11 cellular contexts compared by ENCODE assay signal in genomic region chr6:137738197-137738596, GRCh38.
A peak's percentile ranks its signal among the peaks of the same experiment; 100 is the strongest.
DNase-seq lines count a peak whose midpoint lies in the region; ATAC-seq and TF ChIP-seq lines count a peak whose summit lies in the region.
"Had no signal": no experiment of that assay in that cellular context is flagged by ENCODE, and none has a peak within 500 bp of the region (broad histone marks: within the 10 kb centered on the region; RNA-seq: fewer than 3 reads in every experiment).

No MANE protein-coding gene starts in this region.

- H3K36me3 Mint-ChIP-seq in WTC11, result no peaks in the 10 kb centered on the region

- no peaks in the 10 kb centered on the region; the same call in 1 of the 2 replicates for H3K27me3 Mint-ChIP-seq in WTC11 (ENCODE audit: low read depth)

- DNase-seq in GM04504 (ENCODE audit: low read depth) (peak; percentile 50), NB4 (ENCODE audit: low read depth) (peak; percentile 41), epithelial cell of esophagus (ENCODE audit: low read depth) (peak; percentile 62), retinal pigment epithelial cell (ENCODE audit: low read depth) (peak; percentile 23), RPMI8226 (no peak), NCI-H1930 (lab: John Stamatoyannopoulos, UW) (no peak), WTC11 (ENCODE audit: low spot score) (no peak)
- DNase-seq: effector CD8-positive, alpha-beta T cell; PC-3; posterior cingulate gyrus had no signal

- no peak overlapping the region for H3K4me3 ChIP-seq in NB4 (ENCODE audit: low read depth, low read length)
- no peak overlapping the region for H3K4me3 ChIP-seq in epithelial cell of esophagus (ENCODE audit: low read length)
- H3K4me3 ChIP-seq in retinal pigment epithelial cell (ENCODE audit: low read length), result no peak overlapping the region

- no peak overlapping the region for H3K27ac Mint-ChIP-seq in WTC11
- H3K27ac Mint-ChIP-seq: activated naive CD8-positive, alpha-beta T cell had no signal

- TF ChIP-seq POLR2A in NB4 (IDR thresholded peaks at IDR 0.05; ENCODE audit: extremely low read depth, insufficient read length), result no peak

- POLR2A ChIA-PET in WTC11 (lab: Charles Lee), result no interaction called here

- TF ChIP-seq CTCF in NB4 (IDR thresholded peaks at IDR 0.05; ENCODE audit: low read depth, low read length), result no peak
- no peak for TF ChIP-seq CTCF in epithelial cell of esophagus (IDR thresholded peaks at IDR 0.05; ENCODE audit: insufficient read depth, low read depth, low read length, missing control alignments)
- no peak for TF ChIP-seq CTCF in retinal pigment epithelial cell (conservative IDR thresholded peaks at IDR 0.05; ENCODE audit: low read depth, low read length)
- no peak for TF ChIP-seq CTCF in WTC11 (IDR thresholded peaks at IDR 0.05)

- peaks cover 6% of the 10 kb centered on the region for H3K4me1 Mint-ChIP-seq in WTC11

- no peak for ATAC-seq in WTC11
- ATAC-seq: PC-3 had no signal

- CTCF ChIA-PET in WTC11 (lab: Charles Lee), result no interaction called here

- H3K9me3 Mint-ChIP-seq in WTC11, result peaks cover 4% of the 10 kb centered on the region; the same call in 1 of the 2 replicates

- H3K4me3 Mint-ChIP-seq in WTC11, result no peak overlapping the region
- H3K4me3 Mint-ChIP-seq: activated naive CD8-positive, alpha-beta T cell had no signal

TF ChIP-seq in WTC11, 78 proteins besides CTCF, POLR2A, EP300 and RAD21:
- TF ChIP-seq MAX (CRISPR knock-in tag; IDR thresholded peaks at IDR 0.05), result no peak
- no peak for TF ChIP-seq PREB (CRISPR knock-in tag; IDR thresholded peaks at IDR 0.05; ENCODE audit: borderline replicate concordance)
- TF ChIP-seq IRF1 (CRISPR knock-in tag; IDR thresholded peaks at IDR 0.05), result no peak
- no peak for TF ChIP-seq AR (CRISPR knock-in tag; IDR thresholded peaks at IDR 0.05)
- no peak for TF ChIP-seq NFATC4 (CRISPR knock-in tag; IDR thresholded peaks at IDR 0.05)
- no peak for TF ChIP-seq ZNF281 (CRISPR knock-in tag; IDR thresholded peaks at IDR 0.05)

Comparison
In these comparisons a context has a peak if more than half of its experiments do, and no peak if none do; other contexts are left out.
1. DNase-seq: peak in GM04504 (single experiment), NB4 (single experiment), epithelial cell of esophagus (single experiment) and retinal pigment epithelial cell (single experiment); none in RPMI8226 (single experiment), NCI-H1930 (0 of 2) and WTC11 (single experiment).